ENCODE assay signal across 11 cellular contexts in the genomic region with DNA sequence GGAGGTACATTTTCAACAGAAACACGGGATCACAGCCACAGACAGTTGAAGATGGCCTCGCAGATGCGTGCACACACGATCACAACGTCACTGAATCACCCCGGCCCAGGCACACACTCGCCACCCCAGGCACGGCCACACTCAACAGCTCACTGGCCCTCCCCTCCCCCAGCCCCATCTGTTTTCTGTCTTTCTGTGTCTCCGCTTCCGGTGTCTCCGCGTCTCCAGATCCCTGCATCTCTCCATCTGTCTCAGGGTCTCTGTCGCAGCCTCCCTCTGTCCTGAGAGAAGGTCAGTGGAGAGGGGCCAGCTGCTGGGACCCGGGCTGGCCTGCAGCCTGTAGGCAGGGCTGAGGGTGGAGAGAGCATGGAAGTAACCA. TPM values are rescaled to one million over a fixed set of nuclear protein-coding genes. Genes with fewer than 3 reads are reported as not detected.
A peak's percentile ranks its signal among the peaks of the same experiment; 100 is the strongest.
DNase-seq lines count a peak whose midpoint lies in the region; ATAC-seq and TF ChIP-seq lines count a peak whose summit lies in the region.
"Had no signal": no experiment of that assay in that cellular context is flagged by ENCODE, and none has a peak within 500 bp of the region (broad histone marks: within the 10 kb centered on the region; RNA-seq: fewer than 3 reads in every experiment).

No MANE protein-coding gene starts in this region.

- CTCF ChIA-PET in CD8-positive, alpha-beta T cell (lab: Charles Lee), result no interaction called here
- CTCF ChIA-PET in CD4-positive, alpha-beta memory T cell (lab: Charles Lee; ENCODE audit: partially characterized antibody), result no interaction called here

- peak; percentile 9 for DNase-seq in COR-L47 (lab: John Stamatoyannopoulos, UW)
- peak; percentile 60 for DNase-seq in G401 (ENCODE audit: low spot score)
- DNase-seq in NCI-H82 treated with DMSO at 0.1 percent for 48 hours (lab: John Stamatoyannopoulos, UW; ENCODE audit: unreplicated experiment), result peak; percentile 95
- no peak for DNase-seq in activated CD8-positive, alpha-beta memory T cell treated with anti-CD3 and anti-CD28 coated beads, Interleukin-2, amount 50 U/mL, for 4 hours
- no peak for DNase-seq in lower leg skin (ENCODE audit: low spot score in 2 of 2)
- DNase-seq in CD8-positive, alpha-beta T cell, result no peak
- DNase-seq in CD4-positive, alpha-beta memory T cell, result no peak
- DNase-seq: effector memory CD4-positive, alpha-beta T cell; sigmoid colon had no signal

- H3K4me1 ChIP-seq in CD8-positive, alpha-beta T cell (ENCODE audit: insufficient read depth, low read length), result peaks cover 18% of the 10 kb centered on the region
- H3K4me1 ChIP-seq in CD4-positive, alpha-beta memory T cell (ENCODE audit: insufficient read depth, low read length), result peaks cover 28% of the 10 kb centered on the region

- in situ Hi-C loops in G401 (cut with HindIII; ENCODE audit: low sequenced_read_pairs), result no loop called here

- TF ChIP-seq CTCF in lower leg skin (IDR thresholded peaks at IDR 0.05), result no peak
- TF ChIP-seq CTCF in CD8-positive, alpha-beta T cell (IDR thresholded peaks at IDR 0.05), result no peak

- no peak overlapping the region for H3K4me3 Mint-ChIP-seq in CD8-positive, alpha-beta T cell
- H3K4me3 Mint-ChIP-seq in CD4-positive, alpha-beta memory T cell, result peak overlapping the region in 4 of 8 donors; percentile 16 to 52 (median 25)

- H3K36me3 Mint-ChIP-seq in CD8-positive, alpha-beta T cell, result no peaks in the 10 kb centered on the region
- no peaks in the 10 kb centered on the region for H3K36me3 Mint-ChIP-seq in CD4-positive, alpha-beta memory T cell

- WGBS in lower leg skin, 2 donors, result 4 to 8% methylated on average over 13 to 14 of the region's 14 CpGs

- H3K27ac ChIP-seq in CD8-positive, alpha-beta T cell (ENCODE audit: low read depth, low read length), result no peak overlapping the region
- H3K27ac ChIP-seq in CD4-positive, alpha-beta memory T cell (ENCODE audit: low read depth, low read length), result no peak overlapping the region
- H3K27ac ChIP-seq: sigmoid colon had no signal

- H3K27me3 Mint-ChIP-seq in CD8-positive, alpha-beta T cell (ENCODE audit: low read depth), result peaks cover 60% of the 10 kb centered on the region
- H3K27me3 Mint-ChIP-seq in CD4-positive, alpha-beta memory T cell, result peaks cover 55 to 60% of the 10 kb centered on the region in 2 donors

- ATAC-seq in CD8-positive, alpha-beta T cell, result no peak

- H3K4me3 ChIP-seq in iPS-18c (ENCODE audit: insufficient read depth, low read depth, low read length) (peak overlapping the region; percentile 29; the same call in 1 of the 2 replicates), lower leg skin (ENCODE audit: low read depth, poor library complexity, severe bottlenecking) (no peak overlapping the region)
- H3K4me3 ChIP-seq in CD8-positive, alpha-beta T cell (ENCODE audit: low read depth, low read length), result no peak overlapping the region
- H3K4me3 ChIP-seq in CD4-positive, alpha-beta memory T cell (ENCODE audit: low read length in 2 of 2), result no peak overlapping the region

- intact Hi-C loops in lower leg skin (cut with DNase I; ENCODE audit: low total_unique reads), result no loop called here
- intact Hi-C loops in CD8-positive, alpha-beta T cell (cut with DNase I, micrococcal nuclease), result no loop called here
- intact Hi-C loops in CD4-positive, alpha-beta memory T cell (cut with micrococcal nuclease), result no loop called here

- no peaks in the 10 kb centered on the region for H3K9me3 ChIP-seq in iPS-18c (ENCODE audit: control insufficient read depth, insufficient read depth, low read length)
- H3K9me3 ChIP-seq in CD8-positive, alpha-beta T cell (ENCODE audit: low read length), result no peaks in the 10 kb centered on the region
- no peaks in the 10 kb centered on the region for H3K9me3 ChIP-seq in CD4-positive, alpha-beta memory T cell (ENCODE audit: control insufficient read depth in 1 of 2, low read length in 2 of 2)
- H3K9me3 ChIP-seq: Caco-2, sigmoid colon had no signal

- H3K27ac Mint-ChIP-seq in CD8-positive, alpha-beta T cell, result no peak overlapping the region
- H3K27ac Mint-ChIP-seq in CD4-positive, alpha-beta memory T cell, result no peak overlapping the region

- peaks cover 32% of the 10 kb centered on the region for H3K27me3 ChIP-seq in CD8-positive, alpha-beta T cell (ENCODE audit: insufficient read depth, low read length)
- peaks cover 33% of the 10 kb centered on the region for H3K27me3 ChIP-seq in CD4-positive, alpha-beta memory T cell (ENCODE audit: insufficient read depth, low read length)

- H3K9me3 Mint-ChIP-seq in CD8-positive, alpha-beta T cell, result no peaks in the 10 kb centered on the region
- peaks cover 0 to 2% (median 0%) of the 10 kb centered on the region in 8 donors for H3K9me3 Mint-ChIP-seq in CD4-positive, alpha-beta memory T cell

- peaks cover 41% of the 10 kb centered on the region for H3K4me1 Mint-ChIP-seq in CD8-positive, alpha-beta T cell (ENCODE audit: low read depth)
- H3K4me1 Mint-ChIP-seq in CD4-positive, alpha-beta memory T cell, result peaks cover 23 to 47% (median 28%) of the 10 kb centered on the region in 4 donors

- TF ChIP-seq POLR2A in lower leg skin (IDR thresholded peaks at IDR 0.05), result no peak

- no peaks in the 10 kb centered on the region for H3K36me3 ChIP-seq in CD8-positive, alpha-beta T cell (ENCODE audit: insufficient read depth, low read length)
- H3K36me3 ChIP-seq in CD4-positive, alpha-beta memory T cell (ENCODE audit: insufficient read depth, low read length), result no peaks in the 10 kb centered on the region

- POLR2A ChIA-PET in CD8-positive, alpha-beta T cell (lab: Charles Lee), result no interaction called here
- POLR2A ChIA-PET in CD4-positive, alpha-beta memory T cell (lab: Charles Lee; ENCODE audit: partially characterized antibody), result no interaction called here

RNA-seq across cellular contexts. Expression of a gene that starts 3.8 kb away (rescaled TPM):
- 1.2 and 2.7 TPM in 2 replicates for total RNA-seq in G401 (2014; rRNA removed; shearing (Covaris generic))
- total RNA-seq in lower leg skin, result not detected
- total RNA-seq in CD8-positive, alpha-beta T cell, result 10 to 100 TPM; 10.2 to 12.3 TPM
- total RNA-seq in CD4-positive, alpha-beta memory T cell, result 1 to 10 TPM; 2.7 to 3.5 TPM
- under 1 TPM; 0.89 to 0.95 TPM for polyA plus RNA-seq in CD4-positive, alpha-beta memory T cell

RNA-seq across cellular contexts. Expression of a gene that starts 38.7 kb away (rescaled TPM):
- 198 and 315 TPM in 2 replicates for total RNA-seq in G401 (2014; rRNA removed; shearing (Covaris generic))
- 100 to 1,000 TPM; 125 to 152 (median 128) TPM for total RNA-seq in lower leg skin
- 100 to 1,000 TPM in 1 of 2 experiments, 10 to 100 TPM in 1; 99.5 to 114 TPM for total RNA-seq in CD8-positive, alpha-beta T cell
- total RNA-seq in CD4-positive, alpha-beta memory T cell, result 100 to 1,000 TPM in 1 of 2 experiments, 10 to 100 TPM in 1; 97.4 to 100 TPM
- 100 to 1,000 TPM; 198 to 256 TPM for polyA plus RNA-seq in CD4-positive, alpha-beta memory T cell

Comparison
In these comparisons a context has a peak if more than half of its experiments do, and no peak if none do; other contexts are left out.
1. DNase-seq: peak in COR-L47 (single experiment), G401 (single experiment) and NCI-H82 treated with DMSO at 0.1 percent for 48 hours (single experiment); none in activated CD8-positive, alpha-beta memory T cell treated with anti-CD3 and anti-CD28 coated beads, Interleukin-2, amount 50 U/mL, for 4 hours (single experiment), lower leg skin (0 of 2), CD8-positive, alpha-beta T cell (0 of 7) and CD4-positive, alpha-beta memory T cell (0 of 5).